In the genomic region with DNA sequence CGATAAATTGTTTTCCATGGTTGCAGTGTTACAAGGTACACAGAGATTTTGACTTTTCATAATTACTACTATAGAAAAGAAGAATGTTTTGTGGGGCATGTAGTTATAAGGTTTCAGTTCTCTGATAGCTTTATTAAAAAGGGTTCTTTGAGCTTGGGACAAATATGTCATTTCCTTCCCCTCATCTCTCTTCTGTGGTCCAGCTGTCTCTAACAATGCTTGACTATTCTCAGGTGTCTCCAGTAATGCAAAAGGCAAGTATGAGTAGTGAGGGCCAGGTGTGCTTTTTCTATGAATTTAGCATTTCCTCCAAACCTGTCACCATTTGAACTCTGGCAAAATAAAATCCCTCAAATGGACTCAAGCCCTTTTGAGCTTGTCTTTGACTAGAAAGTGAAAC, we compare ENCODE assay signal across 13 cellular contexts.
DNase-seq lines count a peak whose midpoint lies in the region; ATAC-seq and TF ChIP-seq lines count a peak whose summit lies in the region.
"Had no signal": no experiment of that assay in that cellular context is flagged by ENCODE, and none has a peak within 500 bp of the region (broad histone marks: within the 10 kb centered on the region; RNA-seq: fewer than 3 reads in every experiment).

No MANE protein-coding gene starts in this region.

- DNase-seq in GF-D8 (lab: John Stamatoyannopoulos, UW) (no peak), NCI-H510A treated with DMSO at 0.1 percent for 48 hours (lab: John Stamatoyannopoulos, UW) (no peak), Caco-2 (no peak)
- no peak for DNase-seq in stimulated activated naive CD4-positive, alpha-beta T cell (lab: John Stamatoyannopoulos, UW)
- DNase-seq: activated CD4-positive, CD25-positive, alpha-beta regulatory T cell; NCI-H2029 had no signal

- no peak overlapping the region for H2AFZ ChIP-seq in KMS-11 (ENCODE audit: low read depth)

- H3K27me3 ChIP-seq in KMS-11 (ENCODE audit: insufficient read depth, low read depth) = no peaks in the 10 kb centered on the region
- no peaks in the 10 kb centered on the region for H3K27me3 ChIP-seq in Caco-2 (replicated peaks; ENCODE audit: control insufficient read depth, insufficient read depth, low read length)
- H3K27me3 ChIP-seq: cardiac muscle cell had no signal

- H3K36me3 Mint-ChIP-seq in Caco-2 (ENCODE audit: insufficient read depth, unreplicated experiment) = no peaks in the 10 kb centered on the region

- BruUV-seq in Caco-2 (replicated peaks; lab: Mats Ljungman, UMichigan) = no TSS peak

- H3K4me1 ChIP-seq in KMS-11 (ENCODE audit: low read depth, poor library complexity, severe bottlenecking) (peaks cover 70% of the 10 kb centered on the region), Caco-2 (no peaks in the 10 kb centered on the region)

- H3K27me3 Mint-ChIP-seq in Caco-2 (ENCODE audit: insufficient read depth, unreplicated experiment) = no peaks in the 10 kb centered on the region
- H3K27me3 Mint-ChIP-seq: CD4-positive, CD25-positive, alpha-beta regulatory T cell had no signal

- POLR2A ChIA-PET in Caco-2 (lab: Charles Lee) = no interaction called here

- intact Hi-C loops in Caco-2 (cut with micrococcal nuclease; ENCODE audit: unreplicated experiment) = no loop called here

- CTCF ChIA-PET in Caco-2 (lab: Charles Lee) = interaction anchor here (1.7 kb wide), 1 partner anchor 35 kb away, joined by 5 read pairs; no protein-coding TSS in a partner anchor

- ATAC-seq in GM18505 (IDR thresholded peaks at IDR 0.05; ENCODE audit: unreplicated experiment) (peak; percentile 63), GM19463 (IDR thresholded peaks at IDR 0.05; ENCODE audit: unreplicated experiment) (peak; percentile 54), HG02943 (IDR thresholded peaks at IDR 0.05; ENCODE audit: low read depth, unreplicated experiment) (peak; percentile 58)

- H3K27ac ChIP-seq in KMS-11 = no peak overlapping the region; the same call in 1 of the 2 replicates
- H3K27ac ChIP-seq: cardiac muscle cell had no signal

- H3K4me3 Mint-ChIP-seq in Caco-2 (ENCODE audit: unreplicated experiment) = no peak overlapping the region
- H3K4me3 Mint-ChIP-seq: activated T-helper 1 cell treated with anti-CD3 and anti-CD28 coated beads, Interleukin-12 subunit alpha, Interleukin-12 subunit beta, Interleukin-2, Interleukin-4 antibody, amounts not matched to agents 30 ng/mL and 10 ng/mL and 1 ng/mL, durations not matched to agents 14 hours and 24 hours and 36 hours; CD4-positive, CD25-positive, alpha-beta regulatory T cell had no signal

- no peaks in the 10 kb centered on the region for H3K79me2 ChIP-seq in KMS-11 (ENCODE audit: insufficient read depth, low read depth)

- H3K4me3 ChIP-seq in KMS-11 (IDR thresholded peaks at IDR 0.05; ENCODE audit: insufficient read depth, low read depth, low read length) = no peak overlapping the region
- no peak overlapping the region for H3K4me3 ChIP-seq in Caco-2 (ENCODE audit: low read depth, low read length)
- H3K4me3 ChIP-seq: cardiac muscle cell had no signal

- H3K36me3 ChIP-seq in KMS-11 (ENCODE audit: insufficient read depth) (no peaks in the 10 kb centered on the region), Caco-2 (ENCODE audit: control insufficient read depth, insufficient read depth, low read length) (no peaks in the 10 kb centered on the region)
- H3K36me3 ChIP-seq: cardiac muscle cell had no signal

- H3K27ac Mint-ChIP-seq in Caco-2 (ENCODE audit: unreplicated experiment) = no peak overlapping the region
- H3K27ac Mint-ChIP-seq: activated T-helper 1 cell treated with anti-CD3 and anti-CD28 coated beads, Interleukin-12 subunit alpha, Interleukin-12 subunit beta, Interleukin-2, Interleukin-4 antibody, amounts not matched to agents 30 ng/mL and 10 ng/mL and 1 ng/mL, durations not matched to agents 14 hours and 24 hours and 36 hours had no signal

- TF ChIP-seq POLR2A in GM18505 (IDR thresholded peaks at IDR 0.05; ENCODE audit: borderline replicate concordance, extremely low read depth, insufficient read depth, insufficient read length) = no peak

- no peak overlapping the region for H3K9ac ChIP-seq in KMS-11

- H4K20me1 ChIP-seq in KMS-11 (ENCODE audit: insufficient read depth) = no peaks in the 10 kb centered on the region

- H3K4me1 Mint-ChIP-seq in Caco-2 (ENCODE audit: low read depth, unreplicated experiment) = peaks cover 9% of the 10 kb centered on the region

- no peaks in the 10 kb centered on the region for H3K9me3 Mint-ChIP-seq in Caco-2 (ENCODE audit: unreplicated experiment)
- H3K9me3 Mint-ChIP-seq: activated T-helper 1 cell treated with anti-CD3 and anti-CD28 coated beads, Interleukin-12 subunit alpha, Interleukin-12 subunit beta, Interleukin-2, Interleukin-4 antibody, amounts not matched to agents 30 ng/mL and 10 ng/mL and 1 ng/mL, durations not matched to agents 14 hours and 24 hours and 36 hours; CD4-positive, CD25-positive, alpha-beta regulatory T cell had no signal

- peak overlapping the region; percentile 23 for H3K4me2 ChIP-seq in KMS-11

- no peak for TF ChIP-seq CTCF in KMS-11 (conservative IDR thresholded peaks at IDR 0.05; ENCODE audit: low read depth, low read length)
- TF ChIP-seq CTCF in Caco-2 (IDR thresholded peaks at IDR 0.05; ENCODE audit: insufficient read depth in 1 of 2, low read depth in 1 of 2, low read length in 1 of 2, severe bottlenecking in 1 of 2, unreplicated experiment in 1 of 2) = no peak

- no peaks in the 10 kb centered on the region for H3K9me3 ChIP-seq in Caco-2
